In genomic region chr22:49284389-49284788, GRCh38 we compare ENCODE assay signal across 22 cellular contexts.
"Had no signal": no experiment of that assay in that cellular context is flagged by ENCODE, and none has a peak within 500 bp of the region (broad histone marks: within the 10 kb centered on the region; RNA-seq: fewer than 3 reads in every experiment).

No MANE protein-coding gene starts in this region.

- H3K27ac ChIP-seq: dorsolateral prefrontal cortex, gastroesophageal sphincter, left ventricle myocardium inferior, lower lobe of right lung, psoas muscle, skin epidermis, thoracic aorta, tibial nerve, upper lobe of left lung had no signal

- H3K4me1 ChIP-seq: gastroesophageal sphincter, left ventricle myocardium inferior, lower lobe of right lung, psoas muscle, tibial nerve, upper lobe of left lung had no signal

- H3K9me3 ChIP-seq: lower lobe of right lung, psoas muscle, thoracic aorta, upper lobe of left lung had no signal

- H3K27me3 ChIP-seq: upper lobe of left lung had no signal

- DNase-seq: cerebellar nuclear complex; effector CD4-positive, alpha-beta T cell; glutamatergic neuron; hypothalamus; immature natural killer cell; islet precursor cell; kidney glomerular epithelial cell; left colon; left ventricle myocardium inferior; lower lobe of right lung; naive thymus-derived CD8-positive, alpha-beta T cell; psoas muscle; right cardiac atrium; stimulated activated CD4-positive, alpha-beta T cell treated with anti-CD3 and anti-CD28 coated beads, Interleukin-15, amount 100 ng/mL, for 24 hours; stimulated activated CD4-positive, alpha-beta T cell treated with anti-CD3 and anti-CD28 coated beads, Interleukin-2, amount 100 ng/mL, for 48 hours; stimulated activated naive B cell treated with anti-CD40 and anti-IgM and Interleukin-4, amounts not matched to agents 10 μg/mL and 1 μg/mL and 100 μg/mL, for 72 hours; upper lobe of left lung had no signal

- H3K36me3 ChIP-seq: gastroesophageal sphincter, left ventricle myocardium inferior, lower lobe of right lung, thoracic aorta, tibial nerve, upper lobe of left lung had no signal

- H3K4me3 ChIP-seq: dorsolateral prefrontal cortex, gastroesophageal sphincter, left ventricle myocardium inferior, lower lobe of right lung, psoas muscle, skin epidermis, thoracic aorta, tibial nerve, upper lobe of left lung had no signal
